In genomic region chr20:3560162-3560561, GRCh38 we compare ENCODE assay signal across 18 cellular contexts.
DNase-seq lines count a peak whose midpoint lies in the region; ATAC-seq, FAIRE-seq and TF ChIP-seq lines count a peak whose summit lies in the region.
"Had no signal": no experiment of that assay in that cellular context is flagged by ENCODE, and none has a peak within 500 bp of the region (broad histone marks: within the 10 kb centered on the region; RNA-seq: fewer than 3 reads in every experiment).

No MANE protein-coding gene starts in this region.

- ATAC-seq in HepG2 (no peak), right lobe of liver (no peak), GM19351 (IDR thresholded peaks at IDR 0.05; ENCODE audit: unreplicated experiment) (no peak), HG02759 (IDR thresholded peaks at IDR 0.05; ENCODE audit: unreplicated experiment) (no peak)

- H3K27ac ChIP-seq in HepG2 (ENCODE audit: extremely low read length, insufficient read depth, low read length) (no peak overlapping the region), right lobe of liver (no peak overlapping the region), Karpas-422 (ENCODE audit: low read length) (no peak overlapping the region), neuronal stem cell (replicated peaks; ENCODE audit: low read length) (no peak overlapping the region)
- H3K27ac ChIP-seq: 22Rv1, C4-2B had no signal

- no peak overlapping the region for H3K14ac ChIP-seq in neuronal stem cell (ENCODE audit: low read length)

- TF ChIP-seq POLR2A in HepG2 (IDR thresholded peaks at IDR 0.05; ENCODE audit: insufficient read depth in 1 of 2, low read depth in 2 of 2, low read length in 2 of 2) = no peak
- TF ChIP-seq POLR2A in right lobe of liver (IDR thresholded peaks at IDR 0.05) = no peak

- no peak overlapping the region for H3K4ac ChIP-seq in neuronal stem cell (ENCODE audit: low read length)

- H3K36me3 ChIP-seq in HepG2 (replicated peaks in 1 of 2; ENCODE audit: control insufficient read depth in 1 of 2, insufficient read depth in 2 of 2, low read length in 2 of 2) = peaks cover 13 to 43% of the 10 kb centered on the region in 2 experiments
- H3K36me3 ChIP-seq in right lobe of liver = peaks cover 0 to 24% (median 4%) of the 10 kb centered on the region in 4 donors
- H3K36me3 ChIP-seq in Karpas-422 (ENCODE audit: insufficient read depth, low read length) = no peaks in the 10 kb centered on the region
- peaks cover 3 to 19% of the 10 kb centered on the region in 2 donors for H3K36me3 ChIP-seq in neuronal stem cell (replicated peaks in 1 of 2; ENCODE audit: control insufficient read depth in 2 of 2, insufficient read depth in 2 of 2, low read length in 2 of 2)

- CTCF ChIA-PET in HepG2 (lab: Yijun Ruan, JAX; ENCODE audit: low intra/inter-chr PET ratio, low total read pairs) = no interaction called here

- no peak overlapping the region for H2BK5ac ChIP-seq in neuronal stem cell (ENCODE audit: low read length)

- H2BK15ac ChIP-seq in neuronal stem cell (ENCODE audit: low read length) = no peak overlapping the region

- H3K27me3 ChIP-seq in HepG2 (ENCODE audit: control insufficient read depth in 1 of 2, insufficient read depth in 2 of 2, low read length in 2 of 2) (no peaks in the 10 kb centered on the region), right lobe of liver (no peaks in the 10 kb centered on the region), Karpas-422 (ENCODE audit: low read length) (no peaks in the 10 kb centered on the region), neuronal stem cell (ENCODE audit: control insufficient read depth in 3 of 3, insufficient read depth in 3 of 3, low read depth in 1 of 3, low read length in 3 of 3) (no peaks in the 10 kb centered on the region)

- H3K18ac ChIP-seq in neuronal stem cell (ENCODE audit: low read length) = no peak overlapping the region

- H3K4me1 ChIP-seq in HepG2 (ENCODE audit: insufficient read depth, low read length) (peaks cover 15% of the 10 kb centered on the region), right lobe of liver (peaks cover 0 to 26% (median 11%) of the 10 kb centered on the region in 4 donors), Karpas-422 (ENCODE audit: low read length) (peaks cover 24% of the 10 kb centered on the region), neuronal stem cell (ENCODE audit: control insufficient read depth in 2 of 2, insufficient read depth in 1 of 2, low read depth in 1 of 2, low read length in 2 of 2) (no peaks in the 10 kb centered on the region)

- no peak for TF ChIP-seq EP300 in HepG2 (IDR thresholded peaks at IDR 0.05; ENCODE audit: low read depth in 2 of 2, low read length in 2 of 2)
- no peak for TF ChIP-seq EP300 in HepG2 (CRISPR knock-in tag; IDR thresholded peaks at IDR 0.05; ENCODE audit: borderline replicate concordance)

- DNase-seq in HepG2 (ENCODE audit: low spot score) = no peak
- no peak for DNase-seq in right lobe of liver
- no peak for DNase-seq in Karpas-422
- peak; percentile 58 for DNase-seq in foreskin melanocyte
- DNase-seq in neuronal stem cell (ENCODE audit: low spot score) = no peak
- DNase-seq: ACHN; CD4-positive, alpha-beta memory T cell; DMS79; KBM-7 had no signal

- no peak for FAIRE-seq in HepG2 (lab: Jason Lieb, UNC)
- FAIRE-seq: G401.6, GM12892, GM19239, H1 had no signal

- H3K9ac ChIP-seq in HepG2 (ENCODE audit: insufficient read depth, low read depth, low read length) = no peak overlapping the region
- no peak overlapping the region for H3K9ac ChIP-seq in Karpas-422 (ENCODE audit: low read length)
- no peak overlapping the region for H3K9ac ChIP-seq in neuronal stem cell (ENCODE audit: low read depth, low read length, poor library complexity)

- TF ChIP-seq CTCF in HepG2 (CRISPR knock-in tag; IDR thresholded peaks at IDR 0.05) (no peak), right lobe of liver (IDR thresholded peaks at IDR 0.05) (no peak)

- H2BK120ac ChIP-seq in neuronal stem cell (ENCODE audit: low read depth, low read length) = no peak overlapping the region

- H2AK5ac ChIP-seq in neuronal stem cell (ENCODE audit: low read depth, low read length) = no peak overlapping the region

- H3K4me3 ChIP-seq in HepG2 (replicated peaks in 1 of 3; ENCODE audit: insufficient read depth in 1 of 3, low read depth in 2 of 3, low read length in 3 of 3) = no peak overlapping the region
- H3K4me3 ChIP-seq in right lobe of liver = no peak overlapping the region
- H3K4me3 ChIP-seq in Karpas-422 (ENCODE audit: low read length) = no peak overlapping the region
- no peak overlapping the region for H3K4me3 ChIP-seq in neuronal stem cell (ENCODE audit: low read length in 2 of 2)
- H3K4me3 ChIP-seq: HAP-1 had no signal

- no peak for TF ChIP-seq RAD21 in HepG2 (CRISPR knock-in tag; IDR thresholded peaks at IDR 0.05)

- in situ Hi-C loops in HepG2 (cut with HindIII; ENCODE audit: extremely low pct_ligation_motif_present, low pct_unique_long_range_greater_than_20kb) = no loop called here

- H3K9me3 ChIP-seq in HepG2 (ENCODE audit: low read length) (no peaks in the 10 kb centered on the region), right lobe of liver (no peaks in the 10 kb centered on the region), Karpas-422 (ENCODE audit: low read length) (no peaks in the 10 kb centered on the region), neuronal stem cell (replicated peaks in 1 of 2; ENCODE audit: control insufficient read depth in 2 of 2, insufficient read depth in 1 of 2, low read depth in 1 of 2, low read length in 2 of 2) (no peaks in the 10 kb centered on the region)
- H3K9me3 ChIP-seq: HAP-1 had no signal

- H3K9me2 ChIP-seq in Karpas-422 (replicated peaks; ENCODE audit: insufficient read depth, low read length) = no peaks in the 10 kb centered on the region

- no peaks in the 10 kb centered on the region for H3K79me1 ChIP-seq in neuronal stem cell (ENCODE audit: low read depth, low read length)

- POLR2A ChIA-PET in HepG2 (lab: Yijun Ruan, JAX) = no interaction called here

- no peak overlapping the region for H4K91ac ChIP-seq in neuronal stem cell (ENCODE audit: low read depth, low read length, poor library complexity)

- BruUV-seq in HepG2 (replicated peaks; lab: Mats Ljungman, UMichigan) = no TSS peak

- H3K79me2 ChIP-seq in HepG2 (ENCODE audit: insufficient read depth, low read length) = no peaks in the 10 kb centered on the region
- H3K79me2 ChIP-seq in Karpas-422 (ENCODE audit: low read length) = no peaks in the 10 kb centered on the region

- no peak overlapping the region for H4K8ac ChIP-seq in neuronal stem cell (ENCODE audit: low read depth, low read length)

- H2AFZ ChIP-seq in HepG2 (ENCODE audit: low read length) (no peak overlapping the region), Karpas-422 (ENCODE audit: low read length) (no peak overlapping the region), neuronal stem cell (ENCODE audit: low read length) (no peak overlapping the region)

- no peaks in the 10 kb centered on the region for H4K20me1 ChIP-seq in HepG2 (ENCODE audit: insufficient read depth, low read length)
- no peaks in the 10 kb centered on the region for H4K20me1 ChIP-seq in Karpas-422 (ENCODE audit: insufficient read depth, low read depth, low read length)

- H2BK12ac ChIP-seq in neuronal stem cell (ENCODE audit: low read length) = no peak overlapping the region

- intact Hi-C loops in HepG2 (cut with micrococcal nuclease; ENCODE audit: unreplicated experiment) = no loop called here
- intact Hi-C loops in right lobe of liver (cut with DNase I) = no loop called here

- no peak overlapping the region for H3K4me2 ChIP-seq in HepG2 (ENCODE audit: low read depth, low read length)
- peak overlapping the region; percentile 33 for H3K4me2 ChIP-seq in Karpas-422 (ENCODE audit: low read depth, low read length, poor library complexity, severe bottlenecking)
- no peak overlapping the region for H3K4me2 ChIP-seq in neuronal stem cell (ENCODE audit: insufficient read depth, low read length, poor library complexity, severe bottlenecking)

- 95% methylated on average over 3 of the region's 3 CpGs for WGBS in HepG2 (ENCODE audit: low lambda C conversion rate)
- WGBS in right lobe of liver (ENCODE audit: insufficient coverage, low coverage, low lambda C conversion rate, missing lambda C conversion rate) = 89% methylated on average over 3 of the region's 3 CpGs
- WGBS in neuronal stem cell (ENCODE audit: extremely low coverage in 2 of 2, insufficient read length in 2 of 2, insufficient replicate concordance in 1 of 2), 2 donors = no CpG with 5 or more reads among the region's 3 CpGs

- H3K23ac ChIP-seq in neuronal stem cell (ENCODE audit: low read depth, low read length, poor library complexity) = no peak overlapping the region

TF ChIP-seq in HepG2, 621 proteins besides CTCF, POLR2A, EP300 and RAD21:
- TF ChIP-seq PRMT3 (CRISPR knock-in tag; IDR thresholded peaks at IDR 0.05; ENCODE audit: borderline replicate concordance, low read depth) (no peak), ZNF800 (CRISPR knock-in tag; IDR thresholded peaks at IDR 0.05) (0 out of 2 replicates have a peak, but pooled peaks have one; percentile 33), MLX (CRISPR knock-in tag; IDR thresholded peaks at IDR 0.05) (no peak), ZNF230 (CRISPR knock-in tag; IDR thresholded peaks at IDR 0.05) (no peak), KDM5A (IDR thresholded peaks at IDR 0.05; ENCODE audit: borderline replicate concordance, low read length) (no peak), ZFP36L2 (CRISPR knock-in tag; IDR thresholded peaks at IDR 0.05) (no peak)
TF ChIP-seq in HepG2: peak in this region for 1.
